23 cellular contexts compared by ENCODE assay signal in genomic region chrX:32191316-32191715, GRCh38.
"Had no signal": no experiment of that assay in that cellular context is flagged by ENCODE, and none has a peak within 500 bp of the region (broad histone marks: within the 10 kb centered on the region; RNA-seq: fewer than 3 reads in every experiment).

No MANE protein-coding gene starts in this region.

- H3K27ac Mint-ChIP-seq: dendritic cell treated with granulocyte-macrophage colony-stimulating factor and Interleukin-4, amounts not matched to agents 40 ng/mL and 50 ng/mL, for 4 days; effector memory CD8-positive, alpha-beta T cell; endodermal cell; immature natural killer cell; mesothelial cell of epicardium had no signal

- H3K9me3 ChIP-seq: colonic mucosa, esophagus muscularis mucosa, gastrocnemius medialis, heart left ventricle, lower lobe of right lung, mucosa of descending colon had no signal

- H3K4me3 Mint-ChIP-seq: dendritic cell treated with granulocyte-macrophage colony-stimulating factor and Interleukin-4, amounts not matched to agents 40 ng/mL and 50 ng/mL, for 4 days; effector memory CD8-positive, alpha-beta T cell; endodermal cell; immature natural killer cell; mesothelial cell of epicardium had no signal

- H3K4me1 Mint-ChIP-seq: endodermal cell, immature natural killer cell, mesothelial cell of epicardium had no signal

- H3K27me3 ChIP-seq: colonic mucosa, esophagus muscularis mucosa, foreskin keratinocyte, gastrocnemius medialis, heart left ventricle, hepatocyte had no signal

- H3K27me3 Mint-ChIP-seq: dendritic cell treated with granulocyte-macrophage colony-stimulating factor and Interleukin-4, amounts not matched to agents 40 ng/mL and 50 ng/mL, for 4 days; effector memory CD8-positive, alpha-beta T cell had no signal

- H3K4me3 ChIP-seq: colonic mucosa, esophagus muscularis mucosa, gastrocnemius medialis, heart left ventricle, hepatocyte, lower lobe of right lung, mucosa of descending colon had no signal

- H3K4me1 ChIP-seq: colonic mucosa, esophagus muscularis mucosa, foreskin keratinocyte, gastrocnemius medialis, heart left ventricle, lower lobe of right lung had no signal

- DNase-seq: colonic mucosa; cortex of kidney; effector CD8-positive, alpha-beta T cell; effector memory CD8-positive, alpha-beta T cell; endodermal cell; foreskin keratinocyte; gastrocnemius medialis; heart left ventricle; hypothalamus; immature natural killer cell; islet precursor cell; kidney; kidney glomerular epithelial cell; left colon; left ventricle myocardium superior; lower lobe of right lung; mesenchymal stem cell; mucosa of descending colon had no signal

- ATAC-seq: effector memory CD8-positive, alpha-beta T cell; foreskin keratinocyte; gastrocnemius medialis; heart left ventricle; left colon; left lobe of liver; left ventricle myocardium superior; lower lobe of right lung; mucosa of descending colon had no signal

- H3K36me3 Mint-ChIP-seq: immature natural killer cell had no signal

- H3K27ac ChIP-seq: colonic mucosa, esophagus muscularis mucosa, foreskin keratinocyte, gastrocnemius medialis, heart left ventricle, hepatocyte, lower lobe of right lung had no signal

- H3K36me3 ChIP-seq: colonic mucosa, esophagus muscularis mucosa, gastrocnemius medialis, heart left ventricle, lower lobe of right lung had no signal
